Comparison of ENCODE assay signal across 14 cellular contexts in the genomic region with DNA sequence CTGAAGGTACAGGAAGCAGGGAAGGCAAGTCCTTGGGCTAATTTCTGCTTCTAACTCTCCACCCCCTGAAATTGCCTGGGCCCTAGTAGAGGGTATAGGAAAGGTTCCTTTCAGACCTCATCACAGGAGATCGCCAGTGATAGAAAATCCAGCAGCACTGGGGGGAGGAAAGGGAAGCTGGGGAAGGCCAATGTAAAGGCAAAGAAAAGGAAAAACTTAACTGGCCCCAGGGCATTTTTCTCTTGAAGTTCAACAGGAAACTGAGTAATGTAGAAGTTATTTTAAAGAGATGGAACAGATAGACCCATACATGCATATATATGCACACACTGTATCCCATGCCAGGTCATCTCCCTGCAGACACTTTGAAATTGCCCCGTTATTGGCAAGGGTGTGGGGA.
DNase-seq lines count a peak whose midpoint lies in the region; FAIRE-seq and TF ChIP-seq lines count a peak whose summit lies in the region.
"Had no signal": no experiment of that assay in that cellular context is flagged by ENCODE, and none has a peak within 500 bp of the region (broad histone marks: within the 10 kb centered on the region; RNA-seq: fewer than 3 reads in every experiment).

No MANE protein-coding gene starts in this region.

- no peak overlapping the region for H2BK5ac ChIP-seq in trophoblast cell (ENCODE audit: low read depth, low read length, poor library complexity)

- no peaks in the 10 kb centered on the region for H4K20me1 ChIP-seq in endothelial cell of umbilical vein (replicated peaks; ENCODE audit: control insufficient read depth, extremely low read depth, insufficient read depth, low read length)

- H3K4me2 ChIP-seq in endothelial cell of umbilical vein (ENCODE audit: insufficient read depth, low read length) (peak overlapping the region; percentile 56), trophoblast cell (ENCODE audit: low read length) (peak overlapping the region; percentile 35)

- CTCF ChIA-PET in endothelial cell of umbilical vein (lab: Charles Lee): interaction anchor here (1.0 to 11.6 kb wide), 5 partner anchors 11 to 470 kb away, joined by 3 to 141 read pairs (median 7); a partner anchor contains a TSS

- no peaks in the 10 kb centered on the region for H3K9me1 ChIP-seq in endothelial cell of umbilical vein (replicated peaks; ENCODE audit: control insufficient read depth, extremely low read depth, insufficient read depth, low read length)

- H3K18ac ChIP-seq in trophoblast cell (ENCODE audit: low read length): no peak overlapping the region

- H2AFZ ChIP-seq in endothelial cell of umbilical vein (ENCODE audit: low read depth, low read length): no peak overlapping the region
- H2AFZ ChIP-seq in trophoblast cell (ENCODE audit: insufficient read depth, low read length, poor library complexity): no peak overlapping the region

- no peak overlapping the region for H2BK120ac ChIP-seq in trophoblast cell (ENCODE audit: insufficient read depth, low read length, poor library complexity)

- peaks cover 4% of the 10 kb centered on the region for H3K79me1 ChIP-seq in trophoblast cell (ENCODE audit: low read length)

- H3K27me3 ChIP-seq in SJSA1 (replicated peaks) (no peaks in the 10 kb centered on the region), endothelial cell of umbilical vein (ENCODE audit: control insufficient read depth in 2 of 2, insufficient read depth in 2 of 2, low read length in 2 of 2) (no peaks in the 10 kb centered on the region), trophoblast cell (ENCODE audit: insufficient read depth, low read length) (no peaks in the 10 kb centered on the region)
- H3K27me3 ChIP-seq: esophagus squamous epithelium had no signal

- no peak overlapping the region for H3K14ac ChIP-seq in trophoblast cell (ENCODE audit: low read length)

- no CpG with 5 or more reads among the region's 2 CpGs for WGBS in trophoblast cell (ENCODE audit: extremely low coverage, insufficient coverage, insufficient read length)

- no peak overlapping the region for H4K12ac ChIP-seq in trophoblast cell (ENCODE audit: low read depth, low read length)

- no peak for TF ChIP-seq POLR2A in endothelial cell of umbilical vein (IDR thresholded peaks at IDR 0.05; ENCODE audit: low read depth, low read length)

- no peak overlapping the region for H2AK5ac ChIP-seq in trophoblast cell (ENCODE audit: low read length)

- no peak overlapping the region for H3K4me3 ChIP-seq in SJSA1
- peak overlapping the region in 1 of 3 experiments; percentile 29 for H3K4me3 ChIP-seq in endothelial cell of umbilical vein (replicated peaks in 1 of 3; ENCODE audit: insufficient read depth in 1 of 3, low read depth in 1 of 3, low read length in 3 of 3)
- no peak overlapping the region for H3K4me3 ChIP-seq in trophoblast cell (ENCODE audit: low read depth, low read length)
- H3K4me3 ChIP-seq: esophagus squamous epithelium had no signal

- peak; percentile 97 for FAIRE-seq in endothelial cell of umbilical vein (lab: Jason Lieb, UNC)
- no peak for FAIRE-seq in GM19239 (lab: Jason Lieb, UNC)

- intact Hi-C loops in endothelial cell of umbilical vein (cut with micrococcal nuclease) (loop anchor here (1.0 to 5.0 kb wide), 5 partner anchors 10 to 177 kb away; a partner anchor contains a TSS), head of caudate nucleus (cut with DNase I) (no loop called here)

- POLR2A ChIA-PET in endothelial cell of umbilical vein (lab: Charles Lee): interaction anchor here (0.6 to 1.2 kb wide), 2 partner anchors 16 to 25 kb away, joined by 3 to 6 read pairs; no protein-coding TSS in a partner anchor

- H2BK12ac ChIP-seq in trophoblast cell (ENCODE audit: low read length): no peak overlapping the region

- H3K9me3 ChIP-seq in SJSA1 (replicated peaks) (no peaks in the 10 kb centered on the region), endothelial cell of umbilical vein (replicated peaks; ENCODE audit: control insufficient read depth, insufficient read depth, low read length) (no peaks in the 10 kb centered on the region), trophoblast cell (ENCODE audit: insufficient read depth, low read depth, low read length) (no peaks in the 10 kb centered on the region)
- H3K9me3 ChIP-seq: esophagus squamous epithelium had no signal

- dilution Hi-C loops in endothelial cell of umbilical vein (cut with MboI; ENCODE audit: extremely low pct_ligation_motif_present, low sequenced_read_pairs): no loop called here

- H3K79me2 ChIP-seq in endothelial cell of umbilical vein (ENCODE audit: control insufficient read depth, insufficient read depth, low read length) (peaks cover 3% of the 10 kb centered on the region), trophoblast cell (ENCODE audit: control insufficient read depth, insufficient read depth, low read length, poor library complexity) (no peaks in the 10 kb centered on the region)

- H4K8ac ChIP-seq in trophoblast cell (ENCODE audit: low read depth, low read length): no peak overlapping the region

- peak overlapping the region; percentile 21; the same call in 1 of the 2 replicates for H3K27ac ChIP-seq in SJSA1
- peak overlapping the region; percentile 83 for H3K27ac ChIP-seq in endothelial cell of umbilical vein (ENCODE audit: insufficient read depth, low read depth, low read length)
- peak overlapping the region; percentile 19 for H3K27ac ChIP-seq in trophoblast cell (ENCODE audit: low read depth, low read length)
- H3K27ac ChIP-seq: esophagus squamous epithelium had no signal

- no peak overlapping the region for H3K23ac ChIP-seq in trophoblast cell (ENCODE audit: low read length)

- DNase-seq in HPDE6-E6E7 (ENCODE audit: extremely low spot score) (peak; percentile 22), SJSA1 (ENCODE audit: low read depth in 1 of 2, low spot score in 2 of 2) (peak; percentile 47 to 57), endothelial cell of umbilical vein (ENCODE audit: low read depth, low spot score) (peak; percentile 79), trophoblast cell (peak; percentile 66 to 95), retina (no peak), head of caudate nucleus (no peak), GM19239 (ENCODE audit: insufficient read length, low spot score) (no peak), midbrain (lab: John Stamatoyannopoulos, UW) (no peak)
- DNase-seq: activated naive CD4-positive, alpha-beta T cell treated with anti-CD3 and anti-CD28 coated beads, Interleukin-2, amount 10 ng/mL, durations not matched to agents 7 days and 5 days; CD4-positive, alpha-beta T cell; esophagus squamous epithelium; NCI-H1105 treated with DMSO at 0.1 percent for 48 hours; NCI-H510A; stimulated activated CD4-positive, alpha-beta T cell treated with anti-CD3 and anti-CD28 coated beads, Interleukin-12 subunit alpha, Interleukin-12 subunit beta, amount 100 ng/mL, for 4 hours had no signal

- H3K9ac ChIP-seq in endothelial cell of umbilical vein (replicated peaks; ENCODE audit: extremely low read depth, insufficient read depth, low read length) (peak overlapping the region; percentile 47), trophoblast cell (ENCODE audit: low read length) (no peak overlapping the region)

- H3K36me3 ChIP-seq in SJSA1: peaks cover 2% of the 10 kb centered on the region; the same call in 1 of the 2 replicates
- H3K36me3 ChIP-seq in endothelial cell of umbilical vein (ENCODE audit: control insufficient read depth in 2 of 2, extremely low read depth in 1 of 2, insufficient read depth in 2 of 2, low read length in 2 of 2): no peaks in the 10 kb centered on the region
- peaks cover 0 to 2% of the 10 kb centered on the region in 2 experiments for H3K36me3 ChIP-seq in trophoblast cell (ENCODE audit: control insufficient read depth in 1 of 2, insufficient read depth in 2 of 2, low read length in 2 of 2)
- H3K36me3 ChIP-seq: esophagus squamous epithelium had no signal

- no peak for TF ChIP-seq CTCF in endothelial cell of umbilical vein (IDR thresholded peaks at IDR 0.05; ENCODE audit: extremely low read depth in 1 of 2, insufficient read depth in 1 of 2, low read depth in 1 of 2, low read length in 2 of 2)

- no peak overlapping the region for H4K91ac ChIP-seq in trophoblast cell (ENCODE audit: low read depth, low read length)

- H3K4ac ChIP-seq in trophoblast cell (ENCODE audit: low read depth, low read length): no peak overlapping the region

- H3K4me1 ChIP-seq in SJSA1 (replicated peaks) (peaks cover 45% of the 10 kb centered on the region), endothelial cell of umbilical vein (ENCODE audit: control insufficient read depth, extremely low read depth, insufficient read depth, low read length) (peaks cover 45% of the 10 kb centered on the region), trophoblast cell (ENCODE audit: control insufficient read depth in 1 of 2, insufficient read depth in 2 of 2, low read length in 2 of 2) (peaks cover 10 to 17% of the 10 kb centered on the region in 2 experiments)

- BruUV-seq in endothelial cell of umbilical vein (replicated peaks; lab: Mats Ljungman, UMichigan): no TSS peak

TF ChIP-seq in endothelial cell of umbilical vein, 7 proteins besides CTCF, POLR2A, EP300 and RAD21:
- TF ChIP-seq, protein P1, sequence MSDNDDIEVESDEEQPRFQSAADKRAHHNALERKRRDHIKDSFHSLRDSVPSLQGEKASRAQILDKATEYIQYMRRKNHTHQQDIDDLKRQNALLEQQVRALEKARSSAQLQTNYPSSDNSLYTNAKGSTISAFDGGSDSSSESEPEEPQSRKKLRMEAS (IDR thresholded peaks at IDR 0.05; ENCODE audit: insufficient read depth, insufficient read length): no peak
- peak; percentile 71 for TF ChIP-seq FOS (IDR thresholded peaks at IDR 0.05; ENCODE audit: borderline replicate concordance, insufficient read depth, low read length)
- no peak for TF ChIP-seq MYC (IDR thresholded peaks at IDR 0.05; ENCODE audit: low read depth, low read length)
- TF ChIP-seq GATA2 (IDR thresholded peaks at IDR 0.05; ENCODE audit: insufficient read depth, insufficient read length, low read depth, low read length): peak; percentile 97
- no peak for TF ChIP-seq EZH2 (IDR thresholded peaks at IDR 0.05; ENCODE audit: borderline replicate concordance, low read depth, low read length, severe bottlenecking)
- TF ChIP-seq JUN (IDR thresholded peaks at IDR 0.05; ENCODE audit: borderline replicate concordance, insufficient read depth, insufficient read length, low read depth): peak; percentile 75
- TF ChIP-seq POLR2AphosphoS5 (IDR thresholded peaks at IDR 0.05; ENCODE audit: insufficient read depth, low read depth, low read length): peak; percentile 49
TF ChIP-seq in endothelial cell of umbilical vein: peak in this region for 4.

Comparison
In these comparisons a context has a peak if more than half of its experiments do, and no peak if none do; other contexts are left out.
1. DNase-seq: peak in HPDE6-E6E7 (single experiment), SJSA1 (2 of 2), endothelial cell of umbilical vein (single experiment) and trophoblast cell (2 of 2); none in retina (single experiment), head of caudate nucleus (0 of 42), GM19239 (single experiment) and midbrain (single experiment).
2. H3K27ac ChIP-seq: peak in every context shown above with its lines; median percentile 83 in endothelial cell of umbilical vein; 21 in SJSA1; 19 in trophoblast cell.